In the genomic region with DNA sequence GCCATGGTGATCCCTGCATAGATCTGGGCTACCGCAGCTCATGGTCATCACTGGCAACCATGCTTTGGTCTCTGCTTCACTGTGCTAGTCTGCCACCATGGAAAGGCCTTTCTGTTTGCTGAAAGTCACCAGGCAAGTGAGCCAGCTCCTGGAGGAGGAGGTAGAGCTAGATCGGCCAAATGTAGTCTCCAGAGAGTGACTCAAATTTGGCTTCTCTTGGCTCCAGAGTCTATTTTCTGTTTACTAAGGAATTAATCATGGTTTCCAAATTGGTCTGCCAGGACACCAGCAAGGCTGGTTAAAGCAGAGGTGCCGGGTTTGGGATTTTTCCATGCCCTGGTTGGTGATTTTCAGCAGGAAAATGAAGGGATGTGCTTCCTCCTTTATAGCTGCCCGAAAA, we compare ENCODE assay signal across 15 cellular contexts. TPM values are rescaled to one million over a fixed set of nuclear protein-coding genes. Genes with fewer than 3 reads are reported as not detected.
DNase-seq lines count a peak whose midpoint lies in the region; ATAC-seq and TF ChIP-seq lines count a peak whose summit lies in the region.
"Had no signal": no experiment of that assay in that cellular context is flagged by ENCODE, and none has a peak within 500 bp of the region (broad histone marks: within the 10 kb centered on the region; RNA-seq: fewer than 3 reads in every experiment).

No MANE protein-coding gene starts in this region.

- H3K4me3 Mint-ChIP-seq in natural killer cell = no peak overlapping the region
- H3K4me3 Mint-ChIP-seq: H9, IgD-negative memory B cell had no signal

- no peaks in the 10 kb centered on the region for H3K9me3 ChIP-seq in neutrophil
- H3K9me3 ChIP-seq: Caco-2 had no signal

- TF ChIP-seq CTCF in epithelial cell of esophagus (IDR thresholded peaks at IDR 0.05; ENCODE audit: insufficient read depth, low read depth, low read length, missing control alignments) (no peak), neutrophil (IDR thresholded peaks at IDR 0.05) (no peak), natural killer cell (IDR thresholded peaks at IDR 0.05) (no peak)

- DNase-seq in GM03348 (ENCODE audit: low spot score) (peak; percentile 47), NCI-H446 (lab: John Stamatoyannopoulos, UW) (peak; percentile 31 to 85), epithelial cell of esophagus (ENCODE audit: low read depth) (peak; percentile 59), DMS79 (lab: John Stamatoyannopoulos, UW) (no peak), natural killer cell (no peak), NCI-H1694 (lab: John Stamatoyannopoulos, UW) (no peak)
- DNase-seq: Caco-2, H9, NCI-H1105, NCI-H187, NCI-H510A, NCI-H82 had no signal

- no peaks in the 10 kb centered on the region for H3K36me3 Mint-ChIP-seq in natural killer cell

- H3K4me3 ChIP-seq in epithelial cell of esophagus (ENCODE audit: low read length) = no peak overlapping the region
- H3K4me3 ChIP-seq in neutrophil (ENCODE audit: low read depth in 1 of 2, low read length in 1 of 2) = no peak overlapping the region
- H3K4me3 ChIP-seq: GM12878 had no signal

- no peaks in the 10 kb centered on the region for H3K9me3 Mint-ChIP-seq in natural killer cell
- H3K9me3 Mint-ChIP-seq: H9, IgD-negative memory B cell had no signal

- no peak overlapping the region for H3K27ac Mint-ChIP-seq in natural killer cell
- H3K27ac Mint-ChIP-seq: H9, IgD-negative memory B cell had no signal

- H3K27me3 ChIP-seq in neutrophil = no peaks in the 10 kb centered on the region

- H3K4me1 ChIP-seq in neutrophil (ENCODE audit: control insufficient read depth in 1 of 2, insufficient read depth in 1 of 2, low read depth in 1 of 2, low read length in 1 of 2) = peaks cover 40 to 47% of the 10 kb centered on the region in 2 experiments
- H3K4me1 ChIP-seq: Caco-2 had no signal

- peaks cover 24 to 32% of the 10 kb centered on the region in 2 donors for H3K4me1 Mint-ChIP-seq in natural killer cell

- peak overlapping the region; percentile 61 for H3K27ac ChIP-seq in neutrophil

- intact Hi-C loops in natural killer cell (cut with micrococcal nuclease) = loop anchor here (5.0 kb wide), 1 partner anchor 52 kb away; a partner anchor contains a TSS

- H3K27me3 Mint-ChIP-seq in natural killer cell (ENCODE audit: low read depth in 2 of 2) = no peaks in the 10 kb centered on the region

- H3K36me3 ChIP-seq in neutrophil = no peaks in the 10 kb centered on the region

- no peak for ATAC-seq in natural killer cell
- ATAC-seq: GM12878 had no signal

RNA-seq across cellular contexts. Expression of a gene that starts 52.7 kb away (rescaled TPM):
- 100 to 1,000 TPM; 250 to 394 (median 299) TPM for total RNA-seq in natural killer cell

Comparison
In these comparisons a context has a peak if more than half of its experiments do, and no peak if none do; other contexts are left out.
1. DNase-seq: peak in GM03348 (single experiment), NCI-H446 (2 of 2) and epithelial cell of esophagus (single experiment); none in DMS79 (single experiment), natural killer cell (single experiment) and NCI-H1694 (single experiment).